Comparison of ENCODE assay signal across 9 cellular contexts in the genomic region with DNA sequence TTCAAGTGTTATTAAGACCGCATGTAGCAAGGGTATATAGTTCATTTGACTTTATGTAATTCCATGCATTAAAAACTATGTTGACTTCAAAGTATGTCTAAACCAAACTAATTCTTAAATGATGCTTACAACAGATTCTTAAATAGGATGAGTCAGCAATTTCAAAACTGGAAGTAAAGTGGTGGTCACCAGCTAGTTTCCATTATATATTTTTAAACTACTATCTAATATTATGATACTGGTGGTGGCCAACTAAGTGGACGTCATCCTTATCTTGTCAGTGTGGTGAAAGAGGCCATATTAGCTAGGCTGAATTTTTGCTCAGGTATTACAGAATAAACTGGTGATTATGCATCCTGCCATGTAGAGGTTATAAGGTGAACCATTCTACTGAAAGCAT. TPM values are rescaled to one million over a fixed set of nuclear protein-coding genes. Genes with fewer than 3 reads are reported as not detected.
DNase-seq lines count a peak whose midpoint lies in the region; ATAC-seq, FAIRE-seq and TF ChIP-seq lines count a peak whose summit lies in the region.
"Had no signal": no experiment of that assay in that cellular context is flagged by ENCODE, and none has a peak within 500 bp of the region (broad histone marks: within the 10 kb centered on the region; RNA-seq: fewer than 3 reads in every experiment).

No MANE protein-coding gene starts in this region.

- H3K4me3 Mint-ChIP-seq in activated T-cell treated with anti-CD3 and anti-CD28 coated beads, Interleukin-2, amount 50 U/mL, for 24 hours, result peak overlapping the region; percentile 89

- no peak for ATAC-seq in RWPE2 (ENCODE audit: low read depth)
- no peak for ATAC-seq in right cardiac atrium

- no peaks in the 10 kb centered on the region for H3K27me3 ChIP-seq in RWPE2 (ENCODE audit: insufficient read depth, poor library complexity, severe bottlenecking)
- H3K27me3 ChIP-seq in right cardiac atrium (ENCODE audit: control insufficient read depth, insufficient read depth), result no peaks in the 10 kb centered on the region
- no peaks in the 10 kb centered on the region for H3K27me3 ChIP-seq in thyroid gland

- in situ Hi-C loops in ACHN (cut with HindIII; ENCODE audit: low pct_ligation_motif_present, low pct_unique_long_range_greater_than_20kb, low sequenced_read_pairs), result no loop called here

- H3K27me3 Mint-ChIP-seq in activated T-cell treated with anti-CD3 and anti-CD28 coated beads, Interleukin-2, amount 50 U/mL, for 24 hours, result peaks cover 33% of the 10 kb centered on the region

- H3K9me3 ChIP-seq in RWPE2 (ENCODE audit: severe bottlenecking), result no peaks in the 10 kb centered on the region
- H3K9me3 ChIP-seq in right cardiac atrium (ENCODE audit: control insufficient read depth, low read length), result no peaks in the 10 kb centered on the region
- H3K9me3 ChIP-seq in thyroid gland, result no peaks in the 10 kb centered on the region

- no peak for TF ChIP-seq CTCF in RWPE2 (IDR thresholded peaks at IDR 0.05; ENCODE audit: poor library complexity, severe bottlenecking)
- TF ChIP-seq CTCF in thyroid gland (IDR thresholded peaks at IDR 0.05), result no peak

- intact Hi-C loops in right cardiac atrium (cut with DNase I), result no loop called here
- intact Hi-C loops in thyroid gland (cut with DNase I), result no loop called here

- peak overlapping the region; percentile 91 for H3K4me3 ChIP-seq in RWPE2 (ENCODE audit: severe bottlenecking)
- peak overlapping the region; percentile 92 for H3K4me3 ChIP-seq in right cardiac atrium (ENCODE audit: low read length)
- H3K4me3 ChIP-seq in thyroid gland (replicated peaks in 1 of 3), result peak overlapping the region in 2 of 3 donors; percentile 86 to 89

- no peak for FAIRE-seq in frontal cortex (lab: Jason Lieb, UNC)
- FAIRE-seq: endometrium had no signal

- H3K4me1 Mint-ChIP-seq in activated T-cell treated with anti-CD3 and anti-CD28 coated beads, Interleukin-2, amount 50 U/mL, for 24 hours (ENCODE audit: low read depth), result peaks cover 22% of the 10 kb centered on the region

- 42% methylated on average over 2 of the region's 2 CpGs for WGBS in right cardiac atrium
- 71 to 75% methylated on average over 2 of the region's 2 CpGs for WGBS in thyroid gland, 2 donors

- H3K36me3 ChIP-seq in RWPE2 (ENCODE audit: low read depth) (no peaks in the 10 kb centered on the region), thyroid gland (no peaks in the 10 kb centered on the region)

- no peak for TF ChIP-seq POLR2A in thyroid gland (IDR thresholded peaks at IDR 0.05)

- no peak for DNase-seq in activated T-cell treated with anti-CD3 and anti-CD28 coated beads, Interleukin-2, amount 50 U/mL, for 24 hours
- DNase-seq in activated T-cell treated with anti-CD3 and anti-CD28 coated beads, Interleukin-2, amount 50 U/mL, for 1 hour, result no peak
- DNase-seq in RWPE2 (ENCODE audit: low spot score), result no peak
- no peak for DNase-seq in right cardiac atrium
- no peak for DNase-seq in thyroid gland
- no peak for DNase-seq in ecto neural progenitor cell (ENCODE audit: low spot score)
- no peak for DNase-seq in ACHN
- DNase-seq in frontal cortex (ENCODE audit: low spot score in 2 of 2), result no peak

- H3K27ac ChIP-seq in RWPE2 (ENCODE audit: poor library complexity, severe bottlenecking) (no peak overlapping the region), right cardiac atrium (ENCODE audit: low read length) (no peak overlapping the region), thyroid gland (peak overlapping the region; percentile 91 to 96 (median 94))

- H3K36me3 Mint-ChIP-seq in activated T-cell treated with anti-CD3 and anti-CD28 coated beads, Interleukin-2, amount 50 U/mL, for 24 hours (ENCODE audit: low read depth), result peaks cover 2% of the 10 kb centered on the region

- H3K27ac Mint-ChIP-seq in activated T-cell treated with anti-CD3 and anti-CD28 coated beads, Interleukin-2, amount 50 U/mL, for 24 hours, result no peak overlapping the region

- H3K4me1 ChIP-seq in RWPE2 (ENCODE audit: insufficient read depth, poor library complexity, severe bottlenecking) (peaks cover 16% of the 10 kb centered on the region), right cardiac atrium (ENCODE audit: control insufficient read depth, insufficient read depth, low read length) (peaks cover 2% of the 10 kb centered on the region), thyroid gland (peaks cover 7 to 19% of the 10 kb centered on the region in 2 donors)

- H3K9me3 Mint-ChIP-seq in activated T-cell treated with anti-CD3 and anti-CD28 coated beads, Interleukin-2, amount 50 U/mL, for 24 hours, result no peaks in the 10 kb centered on the region

RNA-seq across cellular contexts. Expression of gene IL15, which starts 1.2 kb away (rescaled TPM):
- 1 to 10 TPM; 2.9 to 4.7 (median 3.8) TPM for total RNA-seq in right cardiac atrium
- polyA plus RNA-seq in right cardiac atrium, result 4.7 TPM
- 10 to 100 TPM; 25.3 to 45.8 (median 29.0) TPM for total RNA-seq in thyroid gland
- total RNA-seq in frontal cortex, result 1.2 TPM

Comparison
In these comparisons a context has a peak if more than half of its experiments do, and no peak if none do; other contexts are left out.
1. H3K27ac ChIP-seq: peak in thyroid gland (3 of 3); none in RWPE2 (single experiment) and right cardiac atrium (single experiment).
2. RNA of gene IL15, which starts 1.2 kb away (total RNA-seq): 25.3 to 45.8 TPM in thyroid gland; 2.9 to 4.7 TPM in right cardiac atrium and 1.2 TPM in frontal cortex (single experiment); every median in the first group is over 4 times any median in the second.
3. Peak in every context shown above with its lines, with median percentiles within 50 percentile points of each other: H3K4me3 ChIP-seq.